In genomic region chr17:5881849-5882248, GRCh38 we compare ENCODE assay signal across 1 cellular context.
TF ChIP-seq lines count a peak whose summit lies in the region.

No MANE protein-coding gene starts in this region.

TF ChIP-seq in H1, 55 proteins besides CTCF, POLR2A, EP300 and RAD21:
- TF ChIP-seq BRCA1 (IDR thresholded peaks at IDR 0.05; ENCODE audit: low read depth, low read length) (no peak), BACH1 (IDR thresholded peaks at IDR 0.05; ENCODE audit: low read length) (no peak), POLR2AphosphoS5 (IDR thresholded peaks at IDR 0.05; ENCODE audit: low read depth, low read length) (no peak), SIRT6 (IDR thresholded peaks at IDR 0.05; ENCODE audit: low read length) (no peak), BCL11A (IDR thresholded peaks at IDR 0.05; ENCODE audit: low read depth in 2 of 2, low read length in 2 of 2) (no peak), SUZ12 (IDR thresholded peaks at IDR 0.05; ENCODE audit: low read length) (no peak)
